Comparison of ENCODE assay signal across 20 cellular contexts in the genomic region with DNA sequence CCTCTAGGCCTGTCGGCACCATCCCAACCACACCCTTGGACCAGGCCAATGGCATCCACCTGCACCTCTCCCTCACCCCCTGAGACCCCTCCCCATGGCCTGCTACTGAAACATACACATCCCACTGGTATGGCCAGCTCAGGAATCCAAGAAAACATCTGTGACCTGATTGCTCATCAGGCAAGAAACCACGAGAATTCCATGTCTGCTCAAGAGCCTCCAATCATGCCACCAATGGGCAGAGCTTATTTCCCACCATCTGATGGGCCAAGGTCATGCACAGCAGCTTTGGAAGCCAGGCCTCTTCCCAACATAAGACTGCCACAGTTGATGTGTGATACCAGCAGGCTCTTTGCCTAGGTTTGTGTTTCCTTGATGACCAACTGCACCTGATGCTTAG.
DNase-seq lines count a peak whose midpoint lies in the region; ATAC-seq and TF ChIP-seq lines count a peak whose summit lies in the region.
"Had no signal": no experiment of that assay in that cellular context is flagged by ENCODE, and none has a peak within 500 bp of the region (broad histone marks: within the 10 kb centered on the region; RNA-seq: fewer than 3 reads in every experiment).

No MANE protein-coding gene starts in this region.

- peak overlapping the region; percentile 94 to 97 (median 96) for H3K27ac Mint-ChIP-seq in nephron
- H3K27ac Mint-ChIP-seq: IgD-negative memory B cell had no signal

- H4K20me1 ChIP-seq in BLaER1 treated with 17β-estradiol and CSF1 and Interleukin-3, amounts not matched to agents 10 nM and 100 nM, result peaks cover 0 to 11% (median 0%) of the 10 kb centered on the region in 11 experiments; a peak in 3 of 22 replicates

- ATAC-seq in GM18519 (IDR thresholded peaks at IDR 0.05; ENCODE audit: low FRiP score, unreplicated experiment), result no peak
- ATAC-seq: A549, PC-3 had no signal

- H3K27ac ChIP-seq in BLaER1 treated with 17β-estradiol and CSF1 and Interleukin-3, amounts not matched to agents 10 nM and 100 nM, result no peak overlapping the region
- peak overlapping the region; percentile 83 for H3K27ac ChIP-seq in SJCRH30
- H3K27ac ChIP-seq: A549 had no signal

- no peaks in the 10 kb centered on the region for H3K9me3 Mint-ChIP-seq in nephron

- H3K27me3 Mint-ChIP-seq in nephron (ENCODE audit: low read depth), result no peaks in the 10 kb centered on the region
- H3K27me3 Mint-ChIP-seq: IgD-negative memory B cell had no signal

- H3K4me1 ChIP-seq in BLaER1 treated with 17β-estradiol and CSF1 and Interleukin-3, amounts not matched to agents 10 nM and 100 nM, result peaks cover 0 to 22% (median 7%) of the 10 kb centered on the region in 10 experiments; a peak in 14 of 20 replicates
- H3K4me1 ChIP-seq in SJCRH30, result peaks cover 27% of the 10 kb centered on the region
- H3K4me1 ChIP-seq: A549 had no signal

- no peaks in the 10 kb centered on the region for H3K27me3 ChIP-seq in BLaER1 treated with 17β-estradiol and CSF1 and Interleukin-3, amounts not matched to agents 10 nM and 100 nM
- no peaks in the 10 kb centered on the region for H3K27me3 ChIP-seq in SJCRH30

- no peak for TF ChIP-seq CTCF in nephron (IDR thresholded peaks at IDR 0.05; ENCODE audit: unreplicated experiment in 3 of 3)

- no peak overlapping the region for H3K4me3 Mint-ChIP-seq in nephron
- H3K4me3 Mint-ChIP-seq: CD14-positive monocyte, IgD-negative memory B cell had no signal

- DNase-seq in SJCRH30, result peak; percentile 58 to 66
- DNase-seq in hepatic stellate cell (ENCODE audit: low spot score), result peak; percentile 32
- no peak for DNase-seq in activated gamma-delta T cell (lab: John Stamatoyannopoulos, UW)
- no peak for DNase-seq in NCI-H1694 (lab: John Stamatoyannopoulos, UW)
- no peak for DNase-seq in activated gamma-delta T cell treated with Interleukin-2 at 50 U/mL for 16 hours
- DNase-seq: DMS153; H7; NCI-H1105 treated with DMSO at 0.1 percent for 48 hours; NCI-H187 treated with DMSO at 0.1 percent for 48 hours; NCI-H2171; NCI-H446; NCI-H69; NK-92 treated with Interleukin-12 subunit alpha and Interleukin-12 subunit beta, amount 100 ng/mL, for 24 hours; PC-3 had no signal

- H3K4me2 ChIP-seq in BLaER1 treated with 17β-estradiol and CSF1 and Interleukin-3, amounts not matched to agents 10 nM and 100 nM, result peak overlapping the region in 6 of 11 experiments; percentile 2 to 48 (median 22); a peak in 8 of 22 replicates
- H3K4me2 ChIP-seq: A549 had no signal

- peaks cover 0 to 7% (median 0%) of the 10 kb centered on the region in 11 experiments; a peak in 1 of 22 replicates for H3K9me3 ChIP-seq in BLaER1 treated with 17β-estradiol and CSF1 and Interleukin-3, amounts not matched to agents 10 nM and 100 nM (replicated peaks in 1 of 11)
- H3K9me3 ChIP-seq in SJCRH30 (replicated peaks), result no peaks in the 10 kb centered on the region
- H3K9me3 ChIP-seq: A549 had no signal

- H3K4me3 ChIP-seq in BLaER1 treated with 17β-estradiol and CSF1 and Interleukin-3, amounts not matched to agents 10 nM and 100 nM, result no peak overlapping the region
- no peak overlapping the region for H3K4me3 ChIP-seq in SJCRH30
- H3K4me3 ChIP-seq: A549 had no signal

- no peaks in the 10 kb centered on the region for H3K36me3 Mint-ChIP-seq in nephron (ENCODE audit: low read depth)
- H3K36me3 Mint-ChIP-seq: CD14-positive monocyte, IgD-negative memory B cell had no signal

- H3K36me3 ChIP-seq in BLaER1 treated with 17β-estradiol and CSF1 and Interleukin-3, amounts not matched to agents 10 nM and 100 nM, result peaks cover 0 to 6% (median 0%) of the 10 kb centered on the region in 11 experiments; a peak in 1 of 22 replicates
- no peaks in the 10 kb centered on the region for H3K36me3 ChIP-seq in SJCRH30

- H3K4me1 Mint-ChIP-seq in nephron, result peaks cover 94% of the 10 kb centered on the region
- H3K4me1 Mint-ChIP-seq: CD14-positive monocyte had no signal

- no peak overlapping the region for H3K9ac ChIP-seq in BLaER1 treated with 17β-estradiol and CSF1 and Interleukin-3, amounts not matched to agents 10 nM and 100 nM

Comparison
In these comparisons a context has a peak if more than half of its experiments do, and no peak if none do; other contexts are left out.
1. DNase-seq: peak in SJCRH30 (2 of 2) and hepatic stellate cell (single experiment); none in activated gamma-delta T cell (single experiment), NCI-H1694 (single experiment) and activated gamma-delta T cell treated with Interleukin-2 at 50 U/mL for 16 hours (single experiment).